Comparison of ENCODE assay signal across 21 cellular contexts in the genomic region with DNA sequence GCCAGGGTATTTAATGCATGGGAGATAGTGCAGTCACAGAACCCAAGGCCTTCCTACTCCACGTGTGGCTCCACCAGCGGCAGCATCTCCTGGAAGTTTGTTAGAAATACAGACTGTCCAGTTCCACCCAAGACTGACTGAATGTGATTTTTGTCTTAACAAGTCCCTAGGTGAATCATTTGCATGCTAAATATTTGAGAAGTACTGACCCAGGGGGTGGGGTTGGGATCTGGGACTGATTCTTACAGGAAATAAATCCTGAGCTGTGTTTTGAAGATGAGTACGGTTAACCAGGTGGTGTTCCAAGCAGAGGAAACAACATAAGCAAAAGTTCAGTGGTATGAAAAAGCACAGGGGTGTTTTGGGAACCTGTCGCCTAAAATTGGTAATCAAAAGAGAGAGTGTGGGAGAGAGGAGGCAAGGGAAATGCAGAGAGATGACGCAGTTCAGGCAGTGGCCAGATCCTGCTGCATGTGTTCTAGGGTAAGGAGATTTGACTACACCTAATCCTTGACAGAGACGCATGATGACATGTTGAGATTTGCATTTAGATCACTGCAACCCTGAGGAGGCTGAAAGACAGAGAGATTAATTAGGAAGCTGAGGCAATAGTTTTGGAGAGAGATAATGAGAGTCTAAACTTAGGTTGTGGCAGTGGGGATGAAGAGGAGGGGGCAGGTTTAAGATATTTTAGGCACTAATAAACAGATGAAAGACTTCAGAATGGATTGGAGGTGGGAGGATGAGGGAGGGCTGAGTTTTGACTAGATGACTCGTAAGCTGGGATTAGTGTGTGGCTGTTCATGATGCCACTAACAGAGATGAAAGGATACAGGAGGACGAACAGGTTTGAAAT. TPM values are rescaled to one million over a fixed set of nuclear protein-coding genes. Genes with fewer than 3 reads are reported as not detected.
DNase-seq lines count a peak whose midpoint lies in the region; TF ChIP-seq lines count a peak whose summit lies in the region.
"Had no signal": no experiment of that assay in that cellular context is flagged by ENCODE, and none has a peak within 500 bp of the region (broad histone marks: within the 10 kb centered on the region; RNA-seq: fewer than 3 reads in every experiment).

No MANE protein-coding gene starts in this region.

- H3K4me2 ChIP-seq in OCI-LY7 (ENCODE audit: low read length): peak overlapping the region; percentile 32

- H3K79me2 ChIP-seq in OCI-LY7 (ENCODE audit: insufficient read depth, low read depth, low read length): peaks cover 11% of the 10 kb centered on the region

- H3K36me3 Mint-ChIP-seq in activated CD4-positive, alpha-beta memory T cell treated with anti-CD3 and anti-CD28 coated beads, Interleukin-2, amount 10 ng/mL, durations not matched to agents 7 days and 5 days (ENCODE audit: low read depth): peaks cover 4% of the 10 kb centered on the region
- H3K36me3 Mint-ChIP-seq: stimulated activated effector memory CD8-positive, alpha-beta T cell treated with anti-CD3 and anti-CD28 coated beads, Interleukin-12 subunit alpha, Interleukin-12 subunit beta, amount 100 ng/mL, for 72 hours had no signal

- H3K27me3 Mint-ChIP-seq in activated CD4-positive, alpha-beta memory T cell treated with anti-CD3 and anti-CD28 coated beads, Interleukin-2, amount 10 ng/mL, durations not matched to agents 7 days and 5 days: peaks cover 13% of the 10 kb centered on the region

- peak overlapping the region; percentile 32; the same call in 1 of the 2 replicates for H2AFZ ChIP-seq in OCI-LY7 (ENCODE audit: low read length)

- no peak overlapping the region for H3K4me3 Mint-ChIP-seq in activated CD4-positive, alpha-beta memory T cell treated with anti-CD3 and anti-CD28 coated beads, Interleukin-2, amount 10 ng/mL, durations not matched to agents 7 days and 5 days
- H3K4me3 Mint-ChIP-seq: activated naive CD4-positive, alpha-beta T cell treated with anti-CD3 and anti-CD28 coated beads for 36 hours; stimulated activated effector memory CD8-positive, alpha-beta T cell treated with anti-CD3 and anti-CD28 coated beads, Interleukin-12 subunit alpha, Interleukin-12 subunit beta, amount 100 ng/mL, for 72 hours had no signal

- intact Hi-C loops in OCI-LY7 (cut with micrococcal nuclease; ENCODE audit: unreplicated experiment): loop anchor here (5.0 kb wide), 1 partner anchor 469 kb away; a partner anchor contains a TSS
- intact Hi-C loops in transverse colon (cut with DNase I; ENCODE audit: low total_unique reads): no loop called here

- CTCF ChIA-PET in OCI-LY7 (lab: Charles Lee; ENCODE audit: unreplicated experiment): no interaction called here
- CTCF ChIA-PET in activated CD4-positive, alpha-beta memory T cell treated with anti-CD3 and anti-CD28 coated beads, Interleukin-2, amount 10 ng/mL, durations not matched to agents 7 days and 5 days (lab: Charles Lee): interaction anchor here (0.8 kb wide), 1 partner anchor 149 kb away, joined by 4 read pairs; no protein-coding TSS in a partner anchor

- no peaks in the 10 kb centered on the region for H3K9me3 ChIP-seq in OCI-LY7 (ENCODE audit: low read length)
- H3K9me3 ChIP-seq in transverse colon: no peaks in the 10 kb centered on the region
- H3K9me3 ChIP-seq: mucosa of descending colon, tibial nerve had no signal

- H4K20me1 ChIP-seq in OCI-LY7 (ENCODE audit: insufficient read depth, low read length): peaks cover 7% of the 10 kb centered on the region; the same call in 1 of the 2 replicates

- H3K9me2 ChIP-seq in OCI-LY7 (ENCODE audit: insufficient read depth, low read length): no peaks in the 10 kb centered on the region

- H3K4me3 ChIP-seq in OCI-LY7 (ENCODE audit: low read depth, low read length, poor library complexity, severe bottlenecking): no peak overlapping the region
- no peak overlapping the region for H3K4me3 ChIP-seq in fibroblast of villous mesenchyme (ENCODE audit: low read depth, low read length)
- H3K4me3 ChIP-seq in transverse colon: no peak overlapping the region
- H3K4me3 ChIP-seq: mucosa of descending colon, SK-N-MC, skin epidermis, tibial nerve had no signal

- no peak for TF ChIP-seq POLR2A in transverse colon (IDR thresholded peaks at IDR 0.05)

- no peak for TF ChIP-seq EP300 in transverse colon (IDR thresholded peaks at IDR 0.05; ENCODE audit: low read depth)

- H3K4me1 Mint-ChIP-seq in activated CD4-positive, alpha-beta memory T cell treated with anti-CD3 and anti-CD28 coated beads, Interleukin-2, amount 10 ng/mL, durations not matched to agents 7 days and 5 days: peaks cover 15% of the 10 kb centered on the region

- H3K36me3 ChIP-seq in OCI-LY7 (ENCODE audit: insufficient read depth, low read length): no peaks in the 10 kb centered on the region
- H3K36me3 ChIP-seq in transverse colon: no peaks in the 10 kb centered on the region
- H3K36me3 ChIP-seq: tibial nerve had no signal

- in situ Hi-C loops in transverse colon (cut with MboI; ENCODE audit: low pct_ligation_motif_present in 1 of 4, low pct_unique_long_range_greater_than_20kb in 1 of 4, low sequenced_read_pairs in 3 of 4): loop anchor here in 3 of 4 donors (25.0 kb wide), 3 partner anchors 354 to 504 kb away; a partner anchor contains a TSS

- BruUV-seq in OCI-LY7 (replicated peaks; lab: Mats Ljungman, UMichigan): no TSS peak

- H3K27ac ChIP-seq in OCI-LY7 (ENCODE audit: low read depth, low read length, poor library complexity, severe bottlenecking) (no peak overlapping the region), transverse colon (peak overlapping the region; percentile 70 to 82 (median 80))
- H3K27ac ChIP-seq: C4-2B, SK-N-MC, tibial nerve had no signal

- POLR2A ChIA-PET in OCI-LY7 (lab: Charles Lee): interaction anchor here (1.0 to 2.0 kb wide), 2 partner anchors 171 to 190 kb away, joined by 3 to 5 read pairs; a partner anchor contains a TSS
- POLR2A ChIA-PET in activated CD4-positive, alpha-beta memory T cell treated with anti-CD3 and anti-CD28 coated beads, Interleukin-2, amount 10 ng/mL, durations not matched to agents 7 days and 5 days (lab: Charles Lee): no interaction called here

- H3K27me3 ChIP-seq in transverse colon: no peaks in the 10 kb centered on the region
- H3K27me3 ChIP-seq: tibial nerve had no signal

- TF ChIP-seq CTCF in OCI-LY7 (conservative IDR thresholded peaks at IDR 0.05; ENCODE audit: low read length): no peak
- no peak for TF ChIP-seq CTCF in fibroblast of villous mesenchyme (IDR thresholded peaks at IDR 0.05; ENCODE audit: insufficient read depth, low read depth, low read length)
- TF ChIP-seq CTCF in transverse colon (IDR thresholded peaks at IDR 0.05): no peak

- no peak overlapping the region for H3K27ac Mint-ChIP-seq in activated CD4-positive, alpha-beta memory T cell treated with anti-CD3 and anti-CD28 coated beads, Interleukin-2, amount 10 ng/mL, durations not matched to agents 7 days and 5 days
- H3K27ac Mint-ChIP-seq: activated naive CD4-positive, alpha-beta T cell treated with anti-CD3 and anti-CD28 coated beads for 36 hours; stimulated activated effector memory CD8-positive, alpha-beta T cell treated with anti-CD3 and anti-CD28 coated beads, Interleukin-12 subunit alpha, Interleukin-12 subunit beta, amount 100 ng/mL, for 72 hours had no signal

- 65 to 70% methylated on average over 6 to 8 of the region's 8 CpGs for WGBS in transverse colon (ENCODE audit: low coverage in 1 of 2), 2 donors

- H3K4me1 ChIP-seq in OCI-LY7 (ENCODE audit: insufficient read depth, low read length, poor library complexity, severe bottlenecking): peaks cover 14% of the 10 kb centered on the region
- H3K4me1 ChIP-seq in transverse colon: peaks cover under 1 to 55% (median 22%) of the 10 kb centered on the region in 4 donors

- no peaks in the 10 kb centered on the region for H3K9me3 Mint-ChIP-seq in activated CD4-positive, alpha-beta memory T cell treated with anti-CD3 and anti-CD28 coated beads, Interleukin-2, amount 10 ng/mL, durations not matched to agents 7 days and 5 days
- H3K9me3 Mint-ChIP-seq: activated naive CD4-positive, alpha-beta T cell treated with anti-CD3 and anti-CD28 coated beads for 36 hours; stimulated activated effector memory CD8-positive, alpha-beta T cell treated with anti-CD3 and anti-CD28 coated beads, Interleukin-12 subunit alpha, Interleukin-12 subunit beta, amount 100 ng/mL, for 72 hours had no signal

- DNase-seq in NCI-H2171 treated with DMSO at 0.1 percent for 48 hours (lab: John Stamatoyannopoulos, UW) (peak; percentile 45), NCI-H2171 (lab: John Stamatoyannopoulos, UW) (no peak), OCI-LY7 (ENCODE audit: low spot score) (peak; percentile 16), fibroblast of villous mesenchyme (ENCODE audit: low read depth) (peak; percentile 25), transverse colon (no peak), NCI-H510A (lab: John Stamatoyannopoulos, UW) (no peak)
- DNase-seq in stimulated activated CD4-positive, alpha-beta T cell treated with anti-CD3 and anti-CD28 coated beads, Interleukin-12 subunit alpha, Interleukin-12 subunit beta, amount 100 ng/mL, for 4 hours: no peak
- no peak for DNase-seq in activated CD4-positive, alpha-beta memory T cell treated with anti-CD3 and anti-CD28 coated beads, Interleukin-2, amount 10 ng/mL, durations not matched to agents 7 days and 5 days
- DNase-seq: 8988T; activated naive CD4-positive, alpha-beta T cell treated with anti-CD3 and anti-CD28 coated beads for 36 hours; KG1; left cardiac atrium; mucosa of descending colon; NCI-H1105; NCI-H2227 treated with DMSO at 0.1 percent for 48 hours; T1000 had no signal

RNA-seq across cellular contexts. Expression of a gene that starts 3.7 kb away (rescaled TPM):
- 10.5 and 11.5 TPM in 2 replicates for total RNA-seq in OCI-LY7 (2014; rRNA removed; shearing (Covaris generic))
- 43.5 and 45.5 TPM in 2 replicates for total RNA-seq in OCI-LY7 (2022)
- 9.3 and 12.1 TPM in 2 replicates for total RNA-seq in fibroblast of villous mesenchyme
- total RNA-seq in transverse colon: 10 to 100 TPM; 32.4 to 59.1 (median 39.9) TPM
- total RNA-seq in activated CD4-positive, alpha-beta memory T cell treated with anti-CD3 and anti-CD28 coated beads, Interleukin-2, amount 10 ng/mL, durations not matched to agents 7 days and 5 days: 10 to 100 TPM; 14.9 to 15.5 TPM

Comparison
In these comparisons a context has a peak if more than half of its experiments do, and no peak if none do; other contexts are left out.
1. DNase-seq: peak in NCI-H2171 treated with DMSO at 0.1 percent for 48 hours (single experiment), OCI-LY7 (single experiment) and fibroblast of villous mesenchyme (single experiment); none in NCI-H2171 (single experiment), transverse colon (single experiment), NCI-H510A (single experiment), stimulated activated CD4-positive, alpha-beta T cell treated with anti-CD3 and anti-CD28 coated beads, Interleukin-12 subunit alpha, Interleukin-12 subunit beta, amount 100 ng/mL, for 4 hours (single experiment) and activated CD4-positive, alpha-beta memory T cell treated with anti-CD3 and anti-CD28 coated beads, Interleukin-2, amount 10 ng/mL, durations not matched to agents 7 days and 5 days (single experiment).